2 cellular contexts compared by ENCODE assay signal in genomic region chr2:64260093-64260808, GRCh38.
TF ChIP-seq lines count a peak whose summit lies in the region.

No MANE protein-coding gene starts in this region.

TF ChIP-seq in liver, 16 proteins besides CTCF, POLR2A, EP300 and RAD21 (continued from another document):
- TF ChIP-seq REST (IDR thresholded peaks at IDR 0.05) (no peak), FOXA2 (IDR thresholded peaks at IDR 0.05) (no peak), EGR1 (IDR thresholded peaks at IDR 0.05; ENCODE audit: low read depth in 2 of 2) (no peak), YY1 (IDR thresholded peaks at IDR 0.05) (no peak), HNF4G (IDR thresholded peaks at IDR 0.05) (no peak), FOXA1 (IDR thresholded peaks at IDR 0.05) (no peak)
TF ChIP-seq in liver: peak in this region for 0.

TF ChIP-seq in HepG2, 621 proteins besides CTCF, POLR2A, EP300 and RAD21 (continued from another document):
- TF ChIP-seq LRRFIP1 (CRISPR knock-in tag; conservative IDR thresholded peaks at IDR 0.05) (no peak), SKIL (CRISPR knock-in tag; IDR thresholded peaks at IDR 0.05; ENCODE audit: borderline replicate concordance) (no peak)
